In the genomic region with DNA sequence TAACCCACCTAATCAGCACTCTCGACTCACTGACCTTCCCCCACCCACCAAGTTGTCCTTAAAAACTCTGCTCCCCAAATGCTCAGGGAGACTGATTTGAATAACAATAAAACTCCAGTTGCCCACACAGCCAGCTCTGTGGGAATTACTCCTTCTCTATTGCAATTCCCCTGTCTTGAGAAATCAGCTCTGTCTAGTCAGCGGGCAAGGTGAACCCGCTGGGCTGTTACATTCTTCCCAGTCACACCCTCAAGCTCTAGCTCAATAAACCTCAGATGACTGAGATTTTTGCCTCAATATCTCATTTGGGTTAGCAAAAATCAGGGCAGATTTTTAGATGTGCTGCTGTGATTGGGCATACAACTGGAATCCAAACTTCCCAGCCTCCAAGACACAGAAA, we compare ENCODE assay signal across 17 cellular contexts. TPM values are rescaled to one million over a fixed set of nuclear protein-coding genes. Genes with fewer than 3 reads are reported as not detected.
DNase-seq lines count a peak whose midpoint lies in the region; ATAC-seq and TF ChIP-seq lines count a peak whose summit lies in the region.
"Had no signal": no experiment of that assay in that cellular context is flagged by ENCODE, and none has a peak within 500 bp of the region (broad histone marks: within the 10 kb centered on the region; RNA-seq: fewer than 3 reads in every experiment).

No MANE protein-coding gene starts in this region.

- H2BK12ac ChIP-seq in H9 (ENCODE audit: insufficient read length, low read depth, low read length) (no peak overlapping the region), neuronal stem cell (ENCODE audit: low read length) (no peak overlapping the region)

- H2BK15ac ChIP-seq in H9 (ENCODE audit: low read depth, low read length) (no peak overlapping the region), neuronal stem cell (ENCODE audit: low read length) (no peak overlapping the region)

- no peaks in the 10 kb centered on the region for H3K36me3 ChIP-seq in neuronal stem cell (replicated peaks in 1 of 2; ENCODE audit: control insufficient read depth in 2 of 2, insufficient read depth in 2 of 2, low read length in 2 of 2)
- H3K36me3 ChIP-seq: BE2C had no signal

- ATAC-seq in WTC11: peak; percentile 40
- ATAC-seq in HG03097 (IDR thresholded peaks at IDR 0.05; ENCODE audit: low FRiP score, unreplicated experiment): no peak
- no peak for ATAC-seq in activated T-cell treated with anti-CD3 and anti-CD28 coated beads, Interleukin-2, amount 50 U/mL, for 4 hours
- ATAC-seq: A549 had no signal

- H3K9me3 Mint-ChIP-seq in H9 (peaks cover 11 to 19% of the 10 kb centered on the region in 2 experiments), WTC11 (peaks cover 28% of the 10 kb centered on the region)
- H3K9me3 Mint-ChIP-seq in activated T-cell treated with anti-CD3 and anti-CD28 coated beads, Interleukin-2, amount 50 U/mL, for 4 hours: no peaks in the 10 kb centered on the region

- H4K20me1 ChIP-seq in H9 (ENCODE audit: control insufficient read depth, insufficient read depth, insufficient read length): no peaks in the 10 kb centered on the region

- H3K4me2 ChIP-seq in H9 (ENCODE audit: insufficient read depth, insufficient read length, low read length) (peak overlapping the region; percentile 24), neuronal stem cell (ENCODE audit: insufficient read depth, low read length, poor library complexity, severe bottlenecking) (no peak overlapping the region)
- H3K4me2 ChIP-seq: A549 had no signal

- H3K14ac ChIP-seq in H9 (ENCODE audit: insufficient read depth, low read length): no peak overlapping the region
- no peak overlapping the region for H3K14ac ChIP-seq in neuronal stem cell (ENCODE audit: low read length)

- H2BK5ac ChIP-seq in H9 (ENCODE audit: insufficient read length, low read length) (no peak overlapping the region), neuronal stem cell (ENCODE audit: low read length) (no peak overlapping the region)

- H3T11ph ChIP-seq in H9 (ENCODE audit: low read length): no peak overlapping the region

- no peak overlapping the region for H4K8ac ChIP-seq in H9 (replicated peaks; ENCODE audit: insufficient read length, low read depth, low read length)
- no peak overlapping the region for H4K8ac ChIP-seq in neuronal stem cell (ENCODE audit: low read depth, low read length)

- CTCF ChIA-PET in WTC11 (lab: Charles Lee): interaction anchor here (1.4 kb wide), 1 partner anchor 71 kb away, joined by 4 read pairs; no protein-coding TSS in a partner anchor

- no peak overlapping the region for H3K9ac ChIP-seq in H9 (ENCODE audit: extremely low read depth, insufficient read length, low read length)
- H3K9ac ChIP-seq in neuronal stem cell (ENCODE audit: low read depth, low read length, poor library complexity): no peak overlapping the region

- H3K27ac ChIP-seq in H9 (ENCODE audit: insufficient read length, low read depth, low read length) (no peak overlapping the region), neuronal stem cell (replicated peaks; ENCODE audit: low read length) (no peak overlapping the region)
- H3K27ac ChIP-seq: A549, C4-2B had no signal

- no peak overlapping the region for H3K56ac ChIP-seq in H9 (ENCODE audit: insufficient read length, low read depth, low read length)

- POLR2A ChIA-PET in WTC11 (lab: Charles Lee): no interaction called here

- H3K4me3 Mint-ChIP-seq in H9: peak overlapping the region in 1 of 2 experiments; percentile 27; a peak in 1 of 5 replicates
- no peak overlapping the region for H3K4me3 Mint-ChIP-seq in WTC11
- H3K4me3 Mint-ChIP-seq in activated T-cell treated with anti-CD3 and anti-CD28 coated beads, Interleukin-2, amount 50 U/mL, for 4 hours: no peak overlapping the region
- H3K4me3 Mint-ChIP-seq: CD4-positive, alpha-beta memory T cell had no signal

- H3K9me3 ChIP-seq in H9 (ENCODE audit: control insufficient read depth, low read depth, low read length): no peaks in the 10 kb centered on the region
- peaks cover 3 to 5% of the 10 kb centered on the region in 2 donors for H3K9me3 ChIP-seq in neuronal stem cell (replicated peaks in 1 of 2; ENCODE audit: control insufficient read depth in 2 of 2, insufficient read depth in 1 of 2, low read depth in 1 of 2, low read length in 2 of 2)
- H3K9me3 ChIP-seq: A549, BE2C had no signal

- H3K27me3 Mint-ChIP-seq in H9 (ENCODE audit: low read depth) (no peaks in the 10 kb centered on the region), WTC11 (ENCODE audit: low read depth) (no peaks in the 10 kb centered on the region; the same call in 1 of the 2 replicates)
- H3K27me3 Mint-ChIP-seq in activated T-cell treated with anti-CD3 and anti-CD28 coated beads, Interleukin-2, amount 50 U/mL, for 4 hours (ENCODE audit: low read depth): peaks cover 35% of the 10 kb centered on the region

- no peak overlapping the region for H4K5ac ChIP-seq in H9 (ENCODE audit: insufficient read length, low read depth, low read length)

- H3K23ac ChIP-seq in H9 (ENCODE audit: insufficient read length, low read depth, low read length) (no peak overlapping the region), neuronal stem cell (ENCODE audit: low read depth, low read length, poor library complexity) (no peak overlapping the region)

- H2BK120ac ChIP-seq in H9 (ENCODE audit: low read depth, low read length, poor library complexity, severe bottlenecking): no peak overlapping the region
- H2BK120ac ChIP-seq in neuronal stem cell (ENCODE audit: low read depth, low read length): no peak overlapping the region

- H3K27me3 ChIP-seq in H9 (ENCODE audit: insufficient read depth, low read length): no peaks in the 10 kb centered on the region
- no peaks in the 10 kb centered on the region for H3K27me3 ChIP-seq in neuronal stem cell (ENCODE audit: control insufficient read depth in 3 of 3, insufficient read depth in 3 of 3, low read depth in 1 of 3, low read length in 3 of 3)
- H3K27me3 ChIP-seq: BE2C had no signal

- DNase-seq in H9: no peak
- DNase-seq in WTC11 (ENCODE audit: low spot score): no peak
- peak; percentile 18 for DNase-seq in mesenteric fat pad (ENCODE audit: low spot score)
- no peak for DNase-seq in KG1 (lab: John Stamatoyannopoulos, UW)
- no peak for DNase-seq in activated T-cell treated with anti-CD3 and anti-CD28 coated beads, Interleukin-2, amount 50 U/mL, for 4 hours
- no peak for DNase-seq in neuronal stem cell (ENCODE audit: low spot score)
- DNase-seq: BE2C; CD4-positive, alpha-beta memory T cell; DMS153; DMS79 treated with DMSO at 0.1 percent for 48 hours; EL; H7 had no signal

- H3K4me1 ChIP-seq in H9 (ENCODE audit: insufficient read depth, low read length) (peaks cover 17% of the 10 kb centered on the region; the same call in 1 of the 2 replicates), neuronal stem cell (ENCODE audit: control insufficient read depth in 2 of 2, insufficient read depth in 1 of 2, low read depth in 1 of 2, low read length in 2 of 2) (peaks cover under 1 to 7% of the 10 kb centered on the region in 2 donors)
- H3K4me1 ChIP-seq: A549 had no signal

- WGBS in H9 (ENCODE audit: extremely low coverage, insufficient read length, low lambda C conversion rate): no CpG with 5 or more reads among the region's 3 CpGs
- no CpG with 5 or more reads among the region's 3 CpGs for whole genome bisulfite sequencing in neuronal stem cell (ENCODE audit: extremely low coverage in 2 of 2, insufficient read length in 2 of 2, insufficient replicate concordance in 1 of 2), 2 donors

- H2AK5ac ChIP-seq in H9 (ENCODE audit: insufficient read length, low read length): no peak overlapping the region
- no peak overlapping the region for H2AK5ac ChIP-seq in neuronal stem cell (ENCODE audit: low read depth, low read length)

- H3K27ac Mint-ChIP-seq in H9 (peak overlapping the region in 2 of 3 experiments; percentile 2 to 27; a peak in 2 of 7 replicates), WTC11 (peak overlapping the region; percentile 54)
- H3K27ac Mint-ChIP-seq: CD4-positive, alpha-beta memory T cell had no signal

- H3K4me1 Mint-ChIP-seq in H9 (peaks cover 56 to 64% of the 10 kb centered on the region in 2 experiments), WTC11 (peaks cover 60% of the 10 kb centered on the region)
- H3K4me1 Mint-ChIP-seq in activated T-cell treated with anti-CD3 and anti-CD28 coated beads, Interleukin-2, amount 50 U/mL, for 4 hours (ENCODE audit: low read depth): peaks cover 5% of the 10 kb centered on the region

- peaks cover 3% of the 10 kb centered on the region for H3K23me2 ChIP-seq in H9 (ENCODE audit: insufficient read length, low read depth, low read length, poor library complexity, severe bottlenecking)

- TF ChIP-seq CTCF in H9 (conservative IDR thresholded peaks at IDR 0.05): no peak
- no peak for TF ChIP-seq CTCF in WTC11 (IDR thresholded peaks at IDR 0.05)

- H3K18ac ChIP-seq in H9 (ENCODE audit: insufficient read length, low read depth, low read length) (no peak overlapping the region), neuronal stem cell (ENCODE audit: low read length) (no peak overlapping the region)

- H3K4me3 ChIP-seq in neuronal stem cell (ENCODE audit: low read length in 2 of 2): no peak overlapping the region
- H3K4me3 ChIP-seq: A549 had no signal

- H2BK20ac ChIP-seq in H9 (ENCODE audit: low read depth, low read length, poor library complexity, severe bottlenecking): no peak overlapping the region

- H3K36me3 Mint-ChIP-seq in H9 (ENCODE audit: insufficient read depth in 1 of 3, low read depth in 3 of 3): peaks cover 0 to 17% (median 9%) of the 10 kb centered on the region in 3 experiments; a peak in 6 of 7 replicates
- H3K36me3 Mint-ChIP-seq in WTC11: peaks cover 11% of the 10 kb centered on the region
- H3K36me3 Mint-ChIP-seq in activated T-cell treated with anti-CD3 and anti-CD28 coated beads, Interleukin-2, amount 50 U/mL, for 4 hours (ENCODE audit: insufficient read depth): no peaks in the 10 kb centered on the region
- H3K36me3 Mint-ChIP-seq: CD4-positive, alpha-beta memory T cell had no signal

- no peaks in the 10 kb centered on the region for H3K79me2 ChIP-seq in H9 (ENCODE audit: insufficient read depth, low read length)

- H3K79me1 ChIP-seq in H9 (ENCODE audit: insufficient read depth, low read depth, low read length, poor library complexity, severe bottlenecking): no peaks in the 10 kb centered on the region
- no peaks in the 10 kb centered on the region for H3K79me1 ChIP-seq in neuronal stem cell (ENCODE audit: low read depth, low read length)

- no peak overlapping the region for H4K91ac ChIP-seq in H9 (ENCODE audit: insufficient read length, low read depth, low read length)
- no peak overlapping the region for H4K91ac ChIP-seq in neuronal stem cell (ENCODE audit: low read depth, low read length, poor library complexity)

- no peak overlapping the region for H2AFZ ChIP-seq in H9 (ENCODE audit: low read length)
- no peak overlapping the region for H2AFZ ChIP-seq in neuronal stem cell (ENCODE audit: low read length)

- H3K4ac ChIP-seq in H9 (ENCODE audit: low read depth, low read length) (no peak overlapping the region), neuronal stem cell (ENCODE audit: low read length) (no peak overlapping the region)

TF ChIP-seq in WTC11, 78 proteins besides CTCF, POLR2A, EP300 and RAD21 (continues in another document):
- peak; percentile 61; the same call in 1 of the 2 replicates for TF ChIP-seq ETV6 (CRISPR knock-in tag; IDR thresholded peaks at IDR 0.05)

RNA-seq across cellular contexts. Expression of gene SVOPL, which starts 33.0 kb away (rescaled TPM):
- total RNA-seq in H9 (2021): 1.1 and 1.4 TPM in 2 replicates
- 1.9 to 2.7 TPM (median 2.2 TPM) in 3 replicates for total RNA-seq in WTC11 (2021)
- total RNA-seq in mesenteric fat pad: not detected
- total RNA-seq in activated T-cell treated with anti-CD3 and anti-CD28 coated beads, Interleukin-2, amount 50 U/mL, for 4 hours: not detected
- polyA plus RNA-seq in neuronal stem cell (2013, experiment 1 of 2): 0.38 TPM
- 0.24 TPM for polyA plus RNA-seq in neuronal stem cell (2013, experiment 2 of 2)
- total RNA-seq: CD4-positive, alpha-beta memory T cell; HT1080 had no signal
- polyA plus RNA-seq: AG04450; CD4-positive, alpha-beta memory T cell had no signal
